Comparison of ENCODE assay signal across 16 cellular contexts in the genomic region with DNA sequence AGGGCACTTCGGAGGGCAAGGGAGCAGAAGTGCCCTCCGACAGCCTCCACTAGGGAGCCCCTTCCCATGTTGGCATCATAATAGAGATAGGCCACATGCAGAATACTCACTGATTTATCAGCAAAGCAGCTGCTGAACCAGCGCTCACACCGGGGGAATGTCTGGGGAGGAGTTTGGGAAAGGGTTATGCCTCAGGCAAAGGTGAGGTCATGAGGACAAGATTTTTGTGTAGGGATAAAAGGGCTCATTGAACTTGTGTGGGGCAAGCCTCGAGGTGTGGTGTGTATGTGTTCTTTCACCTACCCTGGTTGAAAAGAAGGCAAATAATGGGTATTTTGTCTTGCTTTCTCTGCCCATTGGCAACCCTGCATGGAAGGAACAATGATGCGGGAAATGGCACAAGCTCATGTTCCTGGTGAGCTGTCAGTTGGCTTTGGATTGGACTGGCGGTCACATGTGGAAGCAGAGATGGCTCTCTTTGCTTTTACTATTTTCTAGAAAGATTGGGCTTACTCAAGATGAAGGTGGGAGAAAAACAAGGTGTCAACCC. TPM values are rescaled to one million over a fixed set of nuclear protein-coding genes. Genes with fewer than 3 reads are reported as not detected.
DNase-seq lines count a peak whose midpoint lies in the region; ATAC-seq and TF ChIP-seq lines count a peak whose summit lies in the region.
"Had no signal": no experiment of that assay in that cellular context is flagged by ENCODE, and none has a peak within 500 bp of the region (broad histone marks: within the 10 kb centered on the region; RNA-seq: fewer than 3 reads in every experiment).

No MANE protein-coding gene starts in this region.

- H3K23ac ChIP-seq in trophoblast cell (ENCODE audit: low read length), result no peak overlapping the region

- no peaks in the 10 kb centered on the region for H3K9me3 ChIP-seq in Caco-2
- no peaks in the 10 kb centered on the region for H3K9me3 ChIP-seq in trophoblast cell (ENCODE audit: insufficient read depth, low read depth, low read length)

- whole genome bisulfite sequencing in trophoblast cell (ENCODE audit: extremely low coverage, insufficient coverage, insufficient read length), result no CpG with 5 or more reads among the region's 7 CpGs

- H3K36me3 Mint-ChIP-seq in Caco-2 (ENCODE audit: insufficient read depth, unreplicated experiment) (no peaks in the 10 kb centered on the region), MCF 10A (ENCODE audit: insufficient read depth, unreplicated experiment) (peaks cover 9% of the 10 kb centered on the region)

- H3K27me3 ChIP-seq in Caco-2 (replicated peaks; ENCODE audit: control insufficient read depth, insufficient read depth, low read length), result no peaks in the 10 kb centered on the region
- H3K27me3 ChIP-seq in trophoblast cell (ENCODE audit: insufficient read depth, low read length), result no peaks in the 10 kb centered on the region
- H3K27me3 ChIP-seq: BLaER1 treated with 17β-estradiol and CSF1 and Interleukin-3, amounts not matched to agents 10 nM and 100 nM had no signal

- no peak overlapping the region for H2BK12ac ChIP-seq in trophoblast cell (ENCODE audit: low read length)

- no peaks in the 10 kb centered on the region for H3K79me1 ChIP-seq in trophoblast cell (ENCODE audit: low read length)

- no TSS peak for BruUV-seq in Caco-2 (replicated peaks; lab: Mats Ljungman, UMichigan)
- no TSS peak for BruUV-seq in MCF 10A (replicated peaks; lab: Mats Ljungman, UMichigan)

- no peak overlapping the region for H2BK5ac ChIP-seq in trophoblast cell (ENCODE audit: low read depth, low read length, poor library complexity)

- no peaks in the 10 kb centered on the region for H3K79me2 ChIP-seq in trophoblast cell (ENCODE audit: control insufficient read depth, insufficient read depth, low read length, poor library complexity)

- peaks cover 20% of the 10 kb centered on the region for H3K4me1 Mint-ChIP-seq in Caco-2 (ENCODE audit: low read depth, unreplicated experiment)
- peaks cover 6% of the 10 kb centered on the region for H3K4me1 Mint-ChIP-seq in MCF 10A (ENCODE audit: insufficient read depth, unreplicated experiment)

- no peak overlapping the region for H3K18ac ChIP-seq in trophoblast cell (ENCODE audit: low read length)

- no peak overlapping the region for H4K12ac ChIP-seq in trophoblast cell (ENCODE audit: low read depth, low read length)

- H3K4me3 ChIP-seq in Caco-2 (ENCODE audit: low read depth, low read length) (no peak overlapping the region), trophoblast cell (ENCODE audit: low read depth, low read length) (no peak overlapping the region)
- H3K4me3 ChIP-seq: BLaER1 treated with 17β-estradiol and CSF1 and Interleukin-3, amounts not matched to agents 10 nM and 100 nM had no signal

- CTCF ChIA-PET in Caco-2 (lab: Charles Lee) (no interaction called here), MCF 10A (lab: Yijun Ruan, JAX) (interaction anchor here (0.7 to 1.2 kb wide), 5 partner anchors 8 to 364 kb away, joined by 3 read pairs; no protein-coding TSS in a partner anchor)

- no peak overlapping the region for H3K27ac ChIP-seq in trophoblast cell (ENCODE audit: low read depth, low read length)
- H3K27ac ChIP-seq: BLaER1 treated with 17β-estradiol and CSF1 and Interleukin-3, amounts not matched to agents 10 nM and 100 nM had no signal

- no peak overlapping the region for H3K4me3 Mint-ChIP-seq in Caco-2 (ENCODE audit: unreplicated experiment)
- no peak overlapping the region for H3K4me3 Mint-ChIP-seq in MCF 10A (ENCODE audit: unreplicated experiment)
- H3K4me3 Mint-ChIP-seq: CD4-positive, CD25-positive, alpha-beta regulatory T cell had no signal

- POLR2A ChIA-PET in Caco-2 (lab: Charles Lee) (no interaction called here), MCF 10A (lab: Yijun Ruan, JAX) (interaction anchor here (0.7 kb wide), 1 partner anchor 14 kb away, joined by 3 read pairs; no protein-coding TSS in a partner anchor)

- H3K36me3 ChIP-seq in Caco-2 (ENCODE audit: control insufficient read depth, insufficient read depth, low read length) (no peaks in the 10 kb centered on the region), trophoblast cell (ENCODE audit: control insufficient read depth in 1 of 2, insufficient read depth in 2 of 2, low read length in 2 of 2) (peaks cover 2 to 5% of the 10 kb centered on the region in 2 experiments)

- H4K91ac ChIP-seq in trophoblast cell (ENCODE audit: low read depth, low read length), result no peak overlapping the region

- H2AFZ ChIP-seq in trophoblast cell (ENCODE audit: insufficient read depth, low read length, poor library complexity), result no peak overlapping the region

- H3K14ac ChIP-seq in trophoblast cell (ENCODE audit: low read length), result no peak overlapping the region

- no peaks in the 10 kb centered on the region for H3K9me3 Mint-ChIP-seq in Caco-2 (ENCODE audit: unreplicated experiment)
- no peaks in the 10 kb centered on the region for H3K9me3 Mint-ChIP-seq in MCF 10A (ENCODE audit: unreplicated experiment)

- TF ChIP-seq CTCF in Caco-2 (IDR thresholded peaks at IDR 0.05; ENCODE audit: insufficient read depth in 1 of 2, low read depth in 1 of 2, low read length in 1 of 2, severe bottlenecking in 1 of 2, unreplicated experiment in 1 of 2) (no peak), MCF 10A (IDR thresholded peaks at IDR 0.05; ENCODE audit: unreplicated experiment) (no peak)

- H4K8ac ChIP-seq in trophoblast cell (ENCODE audit: low read depth, low read length), result no peak overlapping the region

- ATAC-seq in esophagus mucosa (peak; percentile 47), HG03342 (IDR thresholded peaks at IDR 0.05; ENCODE audit: unreplicated experiment) (no peak), GM21737 (IDR thresholded peaks at IDR 0.05; ENCODE audit: unreplicated experiment) (no peak), HG03571 (IDR thresholded peaks at IDR 0.05; ENCODE audit: unreplicated experiment) (no peak)
- ATAC-seq: HCT116 had no signal

- no peak overlapping the region for H3K9ac ChIP-seq in trophoblast cell (ENCODE audit: low read length)
- H3K9ac ChIP-seq: BLaER1 treated with 17β-estradiol and CSF1 and Interleukin-3, amounts not matched to agents 10 nM and 100 nM had no signal

- peak in 1 of 2 experiments; percentile 22 for DNase-seq in Caco-2
- DNase-seq in MCF 10A (ENCODE audit: unreplicated experiment), result peak; percentile 5
- DNase-seq in trophoblast cell, result peak; percentile 83 to 92
- DNase-seq: 8988T; ACHN; Calu3; CD4-positive, CD25-positive, alpha-beta regulatory T cell; DMS 273 treated with DMSO at 0.1 percent for 48 hours; GOT3 had no signal

- H3K4me1 ChIP-seq in Caco-2, result peaks cover 15% of the 10 kb centered on the region
- peaks cover 4 to 6% of the 10 kb centered on the region in 2 experiments for H3K4me1 ChIP-seq in trophoblast cell (ENCODE audit: control insufficient read depth in 1 of 2, insufficient read depth in 2 of 2, low read length in 2 of 2)

- no peaks in the 10 kb centered on the region for H3K27me3 Mint-ChIP-seq in Caco-2 (ENCODE audit: insufficient read depth, unreplicated experiment)
- no peaks in the 10 kb centered on the region for H3K27me3 Mint-ChIP-seq in MCF 10A (ENCODE audit: insufficient read depth, unreplicated experiment)
- H3K27me3 Mint-ChIP-seq: CD4-positive, CD25-positive, alpha-beta regulatory T cell had no signal

- no peak overlapping the region for H2BK120ac ChIP-seq in trophoblast cell (ENCODE audit: insufficient read depth, low read length, poor library complexity)

- H3K4ac ChIP-seq in trophoblast cell (ENCODE audit: low read depth, low read length), result no peak overlapping the region

- H2AK5ac ChIP-seq in trophoblast cell (ENCODE audit: low read length), result no peak overlapping the region

- no peak overlapping the region for H3K4me2 ChIP-seq in trophoblast cell (ENCODE audit: low read length)
- H3K4me2 ChIP-seq: BLaER1 treated with 17β-estradiol and CSF1 and Interleukin-3, amounts not matched to agents 10 nM and 100 nM had no signal

- H3K27ac Mint-ChIP-seq in Caco-2 (ENCODE audit: unreplicated experiment) (peak overlapping the region; percentile 4), MCF 10A (ENCODE audit: low read depth, unreplicated experiment) (peak overlapping the region; percentile 39)

- intact Hi-C loops in Caco-2 (cut with micrococcal nuclease; ENCODE audit: unreplicated experiment) (no loop called here), MCF 10A (cut with micrococcal nuclease) (no loop called here)

RNA-seq across cellular contexts. Expression of a gene that starts 39.1 kb away (rescaled TPM):
- total RNA-seq in Caco-2 (2022), result 3.3 and 3.6 TPM in 2 replicates
- total RNA-seq in MCF 10A (2022), result not detected in 2 replicates
- 0.08 TPM for total RNA-seq in esophagus mucosa
- polyA plus RNA-seq in trophoblast cell (2013), result 0.10 TPM in 2 replicates
- total RNA-seq: Daoy had no signal
- polyA plus RNA-seq: CD4-positive, CD25-positive, alpha-beta regulatory T cell had no signal
